ENCODE assay signal across 2 cellular contexts in the genomic region with DNA sequence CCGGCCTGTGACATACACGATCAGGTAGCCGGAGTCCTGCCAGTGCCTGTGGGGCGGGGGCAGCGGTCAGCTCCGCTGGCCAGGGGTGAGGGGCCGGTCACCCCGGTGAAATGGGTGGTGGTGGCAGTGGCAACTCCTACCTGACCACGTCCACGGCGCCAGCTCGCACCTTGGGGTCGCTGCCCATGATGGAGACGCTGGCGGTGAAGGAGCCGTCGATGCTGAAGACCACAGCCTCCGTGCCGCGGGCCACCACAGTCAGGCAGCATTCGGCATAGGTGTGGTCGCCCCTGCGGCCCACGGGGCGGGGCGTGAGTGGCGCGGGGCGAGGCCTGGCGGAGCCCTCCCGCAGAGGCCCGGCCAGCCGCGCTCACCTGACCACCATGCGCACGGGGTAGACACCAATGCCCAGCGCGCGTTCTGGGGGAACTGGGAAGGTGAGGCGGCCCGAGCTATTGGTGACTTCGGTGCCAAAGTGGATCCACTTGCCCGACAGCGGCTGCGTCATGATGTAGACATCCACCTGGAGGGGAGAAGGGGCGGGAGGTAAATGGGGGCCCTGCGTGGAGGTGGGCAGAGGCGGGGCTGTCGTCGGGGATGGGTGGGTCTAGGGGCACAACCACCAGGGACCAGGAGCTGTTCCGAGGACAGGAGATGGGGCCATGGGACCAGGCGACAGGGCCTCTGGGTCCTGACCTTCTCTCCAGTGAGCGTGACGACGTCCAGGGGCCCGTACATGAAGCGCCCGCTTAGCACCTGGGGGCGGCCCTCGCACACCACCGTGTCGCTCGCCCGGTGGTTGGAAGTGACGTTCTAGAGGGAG.
TF ChIP-seq lines count a peak whose summit lies in the region.

No MANE protein-coding gene starts in this region.

TF ChIP-seq in GM12891, 5 proteins besides CTCF, POLR2A, EP300 and RAD21:
- TF ChIP-seq PAX5 (IDR thresholded peaks at IDR 0.05; ENCODE audit: insufficient read depth, low read length, severe bottlenecking) (no peak), SPI1 (IDR thresholded peaks at IDR 0.05; ENCODE audit: low read depth, low read length) (no peak), POU2F2 (IDR thresholded peaks at IDR 0.05; ENCODE audit: low read depth, low read length) (no peak), POLR2AphosphoS5 (IDR thresholded peaks at IDR 0.05; ENCODE audit: low read depth, low read length) (no peak), TAF1 (IDR thresholded peaks at IDR 0.05; ENCODE audit: low read depth, low read length) (no peak)

TF ChIP-seq in GM12878, 131 proteins besides CTCF, POLR2A, EP300 and RAD21:
- TF ChIP-seq, protein P1, sequence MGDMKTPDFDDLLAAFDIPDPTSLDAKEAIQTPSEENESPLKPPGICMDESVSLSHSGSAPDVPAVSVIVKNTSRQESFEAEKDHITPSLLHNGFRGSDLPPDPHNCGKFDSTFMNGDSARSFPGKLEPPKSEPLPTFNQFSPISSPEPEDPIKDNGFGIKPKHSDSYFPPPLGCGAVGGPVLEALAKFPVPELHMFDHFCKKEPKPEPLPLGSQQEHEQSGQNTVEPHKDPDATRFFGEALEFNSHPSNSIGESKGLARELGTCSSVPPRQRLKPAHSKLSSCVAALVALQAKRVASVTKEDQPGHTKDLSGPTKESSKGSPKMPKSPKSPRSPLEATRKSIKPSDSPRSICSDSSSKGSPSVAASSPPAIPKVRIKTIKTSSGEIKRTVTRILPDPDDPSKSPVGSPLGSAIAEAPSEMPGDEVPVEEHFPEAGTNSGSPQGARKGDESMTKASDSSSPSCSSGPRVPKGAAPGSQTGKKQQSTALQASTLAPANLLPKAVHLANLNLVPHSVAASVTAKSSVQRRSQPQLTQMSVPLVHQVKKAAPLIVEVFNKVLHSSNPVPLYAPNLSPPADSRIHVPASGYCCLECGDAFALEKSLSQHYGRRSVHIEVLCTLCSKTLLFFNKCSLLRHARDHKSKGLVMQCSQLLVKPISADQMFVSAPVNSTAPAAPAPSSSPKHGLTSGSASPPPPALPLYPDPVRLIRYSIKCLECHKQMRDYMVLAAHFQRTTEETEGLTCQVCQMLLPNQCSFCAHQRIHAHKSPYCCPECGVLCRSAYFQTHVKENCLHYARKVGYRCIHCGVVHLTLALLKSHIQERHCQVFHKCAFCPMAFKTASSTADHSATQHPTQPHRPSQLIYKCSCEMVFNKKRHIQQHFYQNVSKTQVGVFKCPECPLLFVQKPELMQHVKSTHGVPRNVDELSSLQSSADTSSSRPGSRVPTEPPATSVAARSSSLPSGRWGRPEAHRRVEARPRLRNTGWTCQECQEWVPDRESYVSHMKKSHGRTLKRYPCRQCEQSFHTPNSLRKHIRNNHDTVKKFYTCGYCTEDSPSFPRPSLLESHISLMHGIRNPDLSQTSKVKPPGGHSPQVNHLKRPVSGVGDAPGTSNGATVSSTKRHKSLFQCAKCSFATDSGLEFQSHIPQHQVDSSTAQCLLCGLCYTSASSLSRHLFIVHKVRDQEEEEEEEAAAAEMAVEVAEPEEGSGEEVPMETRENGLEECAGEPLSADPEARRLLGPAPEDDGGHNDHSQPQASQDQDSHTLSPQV (IDR thresholded peaks at IDR 0.05): no peak
- TF ChIP-seq, protein P2, sequence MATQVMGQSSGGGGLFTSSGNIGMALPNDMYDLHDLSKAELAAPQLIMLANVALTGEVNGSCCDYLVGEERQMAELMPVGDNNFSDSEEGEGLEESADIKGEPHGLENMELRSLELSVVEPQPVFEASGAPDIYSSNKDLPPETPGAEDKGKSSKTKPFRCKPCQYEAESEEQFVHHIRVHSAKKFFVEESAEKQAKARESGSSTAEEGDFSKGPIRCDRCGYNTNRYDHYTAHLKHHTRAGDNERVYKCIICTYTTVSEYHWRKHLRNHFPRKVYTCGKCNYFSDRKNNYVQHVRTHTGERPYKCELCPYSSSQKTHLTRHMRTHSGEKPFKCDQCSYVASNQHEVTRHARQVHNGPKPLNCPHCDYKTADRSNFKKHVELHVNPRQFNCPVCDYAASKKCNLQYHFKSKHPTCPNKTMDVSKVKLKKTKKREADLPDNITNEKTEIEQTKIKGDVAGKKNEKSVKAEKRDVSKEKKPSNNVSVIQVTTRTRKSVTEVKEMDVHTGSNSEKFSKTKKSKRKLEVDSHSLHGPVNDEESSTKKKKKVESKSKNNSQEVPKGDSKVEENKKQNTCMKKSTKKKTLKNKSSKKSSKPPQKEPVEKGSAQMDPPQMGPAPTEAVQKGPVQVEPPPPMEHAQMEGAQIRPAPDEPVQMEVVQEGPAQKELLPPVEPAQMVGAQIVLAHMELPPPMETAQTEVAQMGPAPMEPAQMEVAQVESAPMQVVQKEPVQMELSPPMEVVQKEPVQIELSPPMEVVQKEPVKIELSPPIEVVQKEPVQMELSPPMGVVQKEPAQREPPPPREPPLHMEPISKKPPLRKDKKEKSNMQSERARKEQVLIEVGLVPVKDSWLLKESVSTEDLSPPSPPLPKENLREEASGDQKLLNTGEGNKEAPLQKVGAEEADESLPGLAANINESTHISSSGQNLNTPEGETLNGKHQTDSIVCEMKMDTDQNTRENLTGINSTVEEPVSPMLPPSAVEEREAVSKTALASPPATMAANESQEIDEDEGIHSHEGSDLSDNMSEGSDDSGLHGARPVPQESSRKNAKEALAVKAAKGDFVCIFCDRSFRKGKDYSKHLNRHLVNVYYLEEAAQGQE (IDR thresholded peaks at IDR 0.05; ENCODE audit: low read depth, low read length): no peak
- TF ChIP-seq CHD1 (IDR thresholded peaks at IDR 0.05; ENCODE audit: low read depth, low read length) (no peak), ZNF274 (IDR thresholded peaks at IDR 0.05; ENCODE audit: insufficient read depth, insufficient read length) (no peak), ZNF24 (IDR thresholded peaks at IDR 0.05) (no peak), SIN3A (IDR thresholded peaks at IDR 0.05; ENCODE audit: low read depth, low read length) (no peak), IKZF2 (IDR thresholded peaks at IDR 0.05) (no peak), EZH2 (IDR thresholded peaks at IDR 0.05; ENCODE audit: borderline replicate concordance, control insufficient read depth, low read depth, low read length) (no peak), BMI1 (IDR thresholded peaks at IDR 0.05; ENCODE audit: borderline replicate concordance) (no peak), SPI1 (IDR thresholded peaks at IDR 0.05; ENCODE audit: borderline replicate concordance, insufficient read depth, low read depth, low read length) (no peak), JUND (IDR thresholded peaks at IDR 0.05; ENCODE audit: low read depth, low read length) (no peak)
- TF ChIP-seq, protein P3, sequence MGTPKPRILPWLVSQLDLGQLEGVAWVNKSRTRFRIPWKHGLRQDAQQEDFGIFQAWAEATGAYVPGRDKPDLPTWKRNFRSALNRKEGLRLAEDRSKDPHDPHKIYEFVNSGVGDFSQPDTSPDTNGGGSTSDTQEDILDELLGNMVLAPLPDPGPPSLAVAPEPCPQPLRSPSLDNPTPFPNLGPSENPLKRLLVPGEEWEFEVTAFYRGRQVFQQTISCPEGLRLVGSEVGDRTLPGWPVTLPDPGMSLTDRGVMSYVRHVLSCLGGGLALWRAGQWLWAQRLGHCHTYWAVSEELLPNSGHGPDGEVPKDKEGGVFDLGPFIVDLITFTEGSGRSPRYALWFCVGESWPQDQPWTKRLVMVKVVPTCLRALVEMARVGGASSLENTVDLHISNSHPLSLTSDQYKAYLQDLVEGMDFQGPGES (IDR thresholded peaks at IDR 0.05): no peak
- TF ChIP-seq, protein P4, sequence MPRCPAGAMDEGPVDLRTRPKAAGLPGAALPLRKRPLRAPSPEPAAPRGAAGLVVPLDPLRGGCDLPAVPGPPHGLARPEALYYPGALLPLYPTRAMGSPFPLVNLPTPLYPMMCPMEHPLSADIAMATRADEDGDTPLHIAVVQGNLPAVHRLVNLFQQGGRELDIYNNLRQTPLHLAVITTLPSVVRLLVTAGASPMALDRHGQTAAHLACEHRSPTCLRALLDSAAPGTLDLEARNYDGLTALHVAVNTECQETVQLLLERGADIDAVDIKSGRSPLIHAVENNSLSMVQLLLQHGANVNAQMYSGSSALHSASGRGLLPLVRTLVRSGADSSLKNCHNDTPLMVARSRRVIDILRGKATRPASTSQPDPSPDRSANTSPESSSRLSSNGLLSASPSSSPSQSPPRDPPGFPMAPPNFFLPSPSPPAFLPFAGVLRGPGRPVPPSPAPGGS (IDR thresholded peaks at IDR 0.05; ENCODE audit: borderline replicate concordance, insufficient read depth, low read depth, low read length, poor library complexity, severe bottlenecking): no peak
- TF ChIP-seq, protein P5, sequence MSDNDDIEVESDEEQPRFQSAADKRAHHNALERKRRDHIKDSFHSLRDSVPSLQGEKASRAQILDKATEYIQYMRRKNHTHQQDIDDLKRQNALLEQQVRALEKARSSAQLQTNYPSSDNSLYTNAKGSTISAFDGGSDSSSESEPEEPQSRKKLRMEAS (IDR thresholded peaks at IDR 0.05; ENCODE audit: low read depth, low read length): no peak
